21 cellular contexts compared by ENCODE assay signal in genomic region chr17:48992433-48992832, GRCh38. TPM values are rescaled to one million over a fixed set of nuclear protein-coding genes. Genes with fewer than 3 reads are reported as not detected.
"Had no signal": no experiment of that assay in that cellular context is flagged by ENCODE, and none has a peak within 500 bp of the region (broad histone marks: within the 10 kb centered on the region; RNA-seq: fewer than 3 reads in every experiment).

No MANE protein-coding gene starts in this region.

- H3K27ac Mint-ChIP-seq: activated CD4-positive, alpha-beta memory T cell treated with anti-CD3 and anti-CD28 coated beads, Interleukin-2, amount 10 ng/mL, durations not matched to agents 7 days and 5 days; activated naive CD8-positive, alpha-beta T cell; natural killer cell treated with Interleukin-12 subunit alpha and Interleukin-12 subunit beta and Interleukin-15 and Interleukin-18, amount 100 ng/mL, for 72 hours; stimulated activated naive CD8-positive, alpha-beta T cell treated with anti-CD3 and anti-CD28 coated beads, Interleukin-15, amount 100 ng/mL, for 72 hours had no signal

- H3K36me3 Mint-ChIP-seq: activated naive CD8-positive, alpha-beta T cell; natural killer cell treated with Interleukin-12 subunit alpha and Interleukin-12 subunit beta and Interleukin-15 and Interleukin-18, amount 100 ng/mL, for 72 hours had no signal

- H3K9me3 ChIP-seq: testis had no signal

- H3K4me3 Mint-ChIP-seq: activated CD4-positive, alpha-beta memory T cell treated with anti-CD3 and anti-CD28 coated beads, Interleukin-2, amount 10 ng/mL, durations not matched to agents 7 days and 5 days; activated naive CD8-positive, alpha-beta T cell; natural killer cell treated with Interleukin-12 subunit alpha and Interleukin-12 subunit beta and Interleukin-15 and Interleukin-18, amount 100 ng/mL, for 72 hours; stimulated activated naive CD8-positive, alpha-beta T cell treated with anti-CD3 and anti-CD28 coated beads, Interleukin-15, amount 100 ng/mL, for 72 hours had no signal

- DNase-seq: activated CD4-positive, alpha-beta memory T cell treated with anti-CD3 and anti-CD28 coated beads, Interleukin-2, amount 10 ng/mL, durations not matched to agents 7 days and 5 days; activated gamma-delta T cell; activated T-cell treated with anti-CD3 and anti-CD28 coated beads, Interleukin-2, amount 50 U/mL, for 48 hours; amygdala; dermis blood vessel endothelial cell; islet precursor cell; mammary epithelial cell; sigmoid colon; stimulated activated CD4-positive, alpha-beta T cell treated with anti-CD3 and anti-CD28 coated beads, Interleukin-4, amount 100 ng/mL, for 24 hours; stimulated activated naive CD8-positive, alpha-beta T cell treated with anti-CD3 and anti-CD28 coated beads, Interleukin-15, amount 100 ng/mL, for 72 hours; testis had no signal

- H3K9me3 Mint-ChIP-seq: activated CD4-positive, alpha-beta memory T cell treated with anti-CD3 and anti-CD28 coated beads, Interleukin-2, amount 10 ng/mL, durations not matched to agents 7 days and 5 days; natural killer cell treated with Interleukin-12 subunit alpha and Interleukin-12 subunit beta and Interleukin-15 and Interleukin-18, amount 100 ng/mL, for 72 hours; stimulated activated naive CD8-positive, alpha-beta T cell treated with anti-CD3 and anti-CD28 coated beads, Interleukin-15, amount 100 ng/mL, for 72 hours had no signal

- H3K4me3 ChIP-seq: sigmoid colon, testis had no signal

- H3K4me1 ChIP-seq: testis had no signal

- H3K36me3 ChIP-seq: sigmoid colon had no signal

- H3K27ac ChIP-seq: sigmoid colon, testis had no signal

- ATAC-seq: esophagus mucosa; left lobe of liver; natural killer cell treated with Interleukin-12 subunit alpha and Interleukin-12 subunit beta and Interleukin-15 and Interleukin-18, amount 100 ng/mL, for 72 hours; stimulated activated naive CD8-positive, alpha-beta T cell treated with anti-CD3 and anti-CD28 coated beads, Interleukin-15, amount 100 ng/mL, for 72 hours had no signal

RNA-seq across cellular contexts. Expression of gene IGF2BP1, which starts 4.8 kb away (rescaled TPM):
- total RNA-seq: activated CD4-positive, alpha-beta memory T cell treated with anti-CD3 and anti-CD28 coated beads, Interleukin-2, amount 10 ng/mL, durations not matched to agents 7 days and 5 days; esophagus mucosa; ureter had no signal

RNA-seq across cellular contexts. Expression of gene GIP, which starts 24.0 kb away (rescaled TPM):
- total RNA-seq: activated CD4-positive, alpha-beta memory T cell treated with anti-CD3 and anti-CD28 coated beads, Interleukin-2, amount 10 ng/mL, durations not matched to agents 7 days and 5 days; cerebellum; dermis blood vessel endothelial cell; esophagus mucosa; left lobe of liver; mammary epithelial cell; mucosa of gallbladder; natural killer cell treated with Interleukin-12 subunit alpha and Interleukin-12 subunit beta and Interleukin-15 and Interleukin-18, amount 100 ng/mL, for 72 hours; osteocyte; pulmonary artery endothelial cell; sigmoid colon; T-helper 2 cell treated with Interferon-gamma antibody and Interleukin-4, amounts not matched to agents 100 ng/mL and 5 ng/mL, for 36 hours; ureter had no signal
- polyA plus RNA-seq: mammary epithelial cell, sigmoid colon had no signal
